In the genomic region with DNA sequence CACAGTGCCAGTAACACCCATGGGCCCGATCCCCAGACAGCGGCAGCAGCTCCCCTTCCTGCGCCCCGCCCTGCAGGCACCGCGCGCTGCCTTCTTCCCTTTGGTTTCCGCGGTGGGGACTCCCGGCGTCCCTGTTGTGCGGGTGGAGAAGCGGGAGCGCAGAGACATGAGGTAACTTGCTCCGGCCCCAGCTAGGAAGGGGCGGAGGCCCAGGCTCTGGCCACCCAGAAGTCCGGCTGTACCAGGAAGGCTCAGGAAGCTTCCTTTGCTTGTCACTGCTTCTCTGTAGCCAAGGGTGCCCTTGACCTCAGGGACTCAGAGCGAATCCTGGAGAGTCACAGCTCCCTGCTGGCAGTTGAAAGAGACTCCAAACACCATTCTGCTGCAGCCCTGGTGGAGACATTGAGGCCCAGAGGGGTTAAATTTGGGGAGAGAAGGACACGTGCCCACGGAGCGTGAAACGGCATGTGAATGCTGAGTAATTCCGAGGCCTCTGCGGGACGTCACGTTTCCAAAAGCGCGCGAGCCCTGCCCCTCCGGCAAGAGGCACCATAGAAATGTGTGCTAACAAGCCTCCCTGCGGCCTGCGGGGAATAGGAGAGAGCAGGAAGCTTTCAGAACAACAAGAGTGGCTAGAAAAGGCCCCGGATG, we compare ENCODE assay signal across 8 cellular contexts. TPM values are rescaled to one million over a fixed set of nuclear protein-coding genes. Genes with fewer than 3 reads are reported as not detected.
DNase-seq lines count a peak whose midpoint lies in the region; ATAC-seq, FAIRE-seq and TF ChIP-seq lines count a peak whose summit lies in the region.

No MANE protein-coding gene starts in this region.

- peak overlapping the region; percentile 22 to 70 for H3K27ac ChIP-seq in right atrium auricular region
- peak overlapping the region in 18 of 21 experiments; percentile 9 to 82 (median 58) for H3K27ac ChIP-seq in skin epidermis

- H3K9me3 ChIP-seq in right atrium auricular region = no peaks in the 10 kb centered on the region

- H3K4me1 ChIP-seq in right atrium auricular region = peaks cover 0 to 19% of the 10 kb centered on the region in 2 donors

- ATAC-seq in GM21825 (IDR thresholded peaks at IDR 0.05; ENCODE audit: unreplicated experiment) (no peak), HG03025 (IDR thresholded peaks at IDR 0.05; ENCODE audit: low FRiP score, unreplicated experiment) (no peak)

- peak overlapping the region in 1 of 2 donors; percentile 31 for H3K4me3 ChIP-seq in right atrium auricular region
- H3K4me3 ChIP-seq in skin epidermis = peak overlapping the region in 6 of 7 experiments; percentile 0 to 14 (median 10)

- FAIRE-seq in GM19239 (lab: Jason Lieb, UNC) = peak; percentile 14

- H3K36me3 ChIP-seq in right atrium auricular region = no peaks in the 10 kb centered on the region

- DNase-seq in GM19239 (ENCODE audit: insufficient read length, low spot score) = no peak
- peak; percentile 22 for DNase-seq in activated effector memory CD4-positive, alpha-beta T cell treated with Interleukin-2 at 50 U/mL for 16 hours
- peak; percentile 89 for DNase-seq in right atrium auricular region (ENCODE audit: low spot score)
- DNase-seq in OCI-M2 (lab: John Stamatoyannopoulos, UW; ENCODE audit: unreplicated experiment) = no peak
- no peak for DNase-seq in GM19238 (ENCODE audit: insufficient read length, low spot score)

- H3K27me3 ChIP-seq in right atrium auricular region = no peaks in the 10 kb centered on the region

- TF ChIP-seq CTCF in right atrium auricular region (IDR thresholded peaks at IDR 0.05) = no peak

RNA-seq across cellular contexts. Expression of gene ADCY3, which starts 6.7 kb away (rescaled TPM):
- 10 to 100 TPM; 14.1 to 28.4 TPM for total RNA-seq in right atrium auricular region

RNA-seq across cellular contexts. Expression of gene DNAJC27, which starts 45.0 kb away (rescaled TPM):
- 1 to 10 TPM; 7.3 to 7.5 TPM for total RNA-seq in right atrium auricular region

Comparison
In these comparisons a context has a peak if more than half of its experiments do, and no peak if none do; other contexts are left out.
1. DNase-seq: peak in activated effector memory CD4-positive, alpha-beta T cell treated with Interleukin-2 at 50 U/mL for 16 hours (single experiment) and right atrium auricular region (single experiment); none in GM19239 (single experiment), OCI-M2 (single experiment) and GM19238 (single experiment).